In the genomic region with DNA sequence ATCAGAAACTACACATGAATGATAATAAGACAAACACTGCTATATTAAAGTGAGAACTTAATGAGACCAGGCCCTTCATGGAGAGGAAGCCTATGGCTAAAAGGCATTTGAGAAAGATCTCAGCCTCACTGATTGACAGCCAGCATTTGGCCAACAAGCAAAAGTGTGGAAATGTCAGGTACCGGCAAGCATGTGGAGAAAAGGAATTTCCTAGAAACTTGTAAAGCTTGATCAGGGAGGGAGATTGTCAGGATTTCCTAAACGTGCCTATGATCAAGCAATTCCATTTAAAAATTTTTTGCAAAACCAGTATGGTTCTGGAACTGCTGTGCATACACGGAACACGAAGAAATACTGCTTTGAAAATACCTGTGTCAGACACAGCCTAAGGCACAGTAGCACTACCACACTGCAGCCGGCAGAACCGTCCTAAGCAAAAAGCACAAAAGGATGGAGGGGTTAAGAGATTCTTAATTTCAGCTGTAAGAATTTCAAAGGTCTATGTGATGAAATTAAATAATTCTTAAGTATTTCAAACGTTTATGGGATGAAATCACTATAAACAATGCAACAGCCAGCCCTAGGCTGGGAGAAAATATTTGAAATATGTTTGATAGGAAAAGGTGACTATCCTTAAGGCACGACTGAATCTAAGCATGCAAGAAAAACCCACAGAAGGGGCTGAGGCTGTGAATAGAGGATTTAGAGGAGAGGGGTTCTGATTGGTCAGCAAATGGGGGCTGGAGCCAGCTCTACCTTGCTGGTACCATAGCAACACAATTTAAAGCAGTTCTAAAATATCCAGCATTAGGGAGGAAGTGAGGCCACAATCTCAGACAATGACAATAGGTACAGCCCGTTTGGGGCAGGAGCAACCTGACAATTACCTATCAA, we compare ENCODE assay signal across 8 cellular contexts.
A peak's percentile ranks its signal among the peaks of the same experiment; 100 is the strongest.
DNase-seq lines count a peak whose midpoint lies in the region; ATAC-seq and TF ChIP-seq lines count a peak whose summit lies in the region.

No MANE protein-coding gene starts in this region.

- H3K36me3 ChIP-seq in CD8-positive, alpha-beta memory T cell (ENCODE audit: insufficient read depth, low read length): no peaks in the 10 kb centered on the region
- no peaks in the 10 kb centered on the region for H3K36me3 ChIP-seq in KOPT-K1 (ENCODE audit: insufficient read depth, low read length)
- no peaks in the 10 kb centered on the region for H3K36me3 ChIP-seq in neural progenitor cell

- no peak overlapping the region for H3K9ac ChIP-seq in neural progenitor cell

- peaks cover 11% of the 10 kb centered on the region for H3K4me1 ChIP-seq in CD8-positive, alpha-beta memory T cell (ENCODE audit: insufficient read depth, low read length)
- peaks cover 24% of the 10 kb centered on the region for H3K4me1 ChIP-seq in neural progenitor cell

- H3K9me3 Mint-ChIP-seq in CD8-positive, alpha-beta memory T cell: peaks cover 0 to 5% (median 3%) of the 10 kb centered on the region in 5 donors
- no peaks in the 10 kb centered on the region for H3K9me3 Mint-ChIP-seq in central memory CD8-positive, alpha-beta T cell
- H3K9me3 Mint-ChIP-seq in neural progenitor cell: peaks cover 5% of the 10 kb centered on the region

- H3K27me3 ChIP-seq in CD8-positive, alpha-beta memory T cell (ENCODE audit: insufficient read depth, low read length, poor library complexity, severe bottlenecking): no peaks in the 10 kb centered on the region
- no peaks in the 10 kb centered on the region for H3K27me3 ChIP-seq in neural progenitor cell

- no peak overlapping the region for H3K27ac ChIP-seq in CD8-positive, alpha-beta memory T cell (ENCODE audit: low read depth, low read length)
- H3K27ac ChIP-seq in KOPT-K1 (ENCODE audit: low read depth, low read length, poor library complexity, severe bottlenecking): peak overlapping the region; percentile 72
- no peak overlapping the region for H3K27ac ChIP-seq in neural progenitor cell

- no peaks in the 10 kb centered on the region for H4K20me1 ChIP-seq in neural progenitor cell (ENCODE audit: low read depth)

- H3K4me3 ChIP-seq in CD8-positive, alpha-beta memory T cell (ENCODE audit: low read length): no peak overlapping the region
- no peak overlapping the region for H3K4me3 ChIP-seq in neural progenitor cell

- H3K36me3 Mint-ChIP-seq in CD8-positive, alpha-beta memory T cell: peaks cover 0 to 3% (median 0%) of the 10 kb centered on the region in 3 donors
- peaks cover 18% of the 10 kb centered on the region for H3K36me3 Mint-ChIP-seq in central memory CD8-positive, alpha-beta T cell (ENCODE audit: insufficient read depth)
- H3K36me3 Mint-ChIP-seq in neural progenitor cell: peaks cover 2% of the 10 kb centered on the region

- H3K4me1 Mint-ChIP-seq in CD8-positive, alpha-beta memory T cell: peaks cover 32 to 41% (median 38%) of the 10 kb centered on the region in 3 donors
- H3K4me1 Mint-ChIP-seq in central memory CD8-positive, alpha-beta T cell: peaks cover 15% of the 10 kb centered on the region
- peaks cover 39% of the 10 kb centered on the region for H3K4me1 Mint-ChIP-seq in neural progenitor cell

- H3F3A ChIP-seq in neural progenitor cell (ENCODE audit: low read depth): peaks cover 6% of the 10 kb centered on the region

- no peak for DNase-seq in CD8-positive, alpha-beta memory T cell
- no peak for DNase-seq in central memory CD8-positive, alpha-beta T cell (ENCODE audit: low spot score in 2 of 2)
- no peak for DNase-seq in neural progenitor cell (ENCODE audit: low spot score)
- no peak for DNase-seq in stimulated activated CD4-positive, alpha-beta T cell treated with anti-CD3 and anti-CD28 coated beads, Interleukin-4, amount 100 ng/mL, for 1 hour
- DNase-seq in HPDE6-E6E7 (ENCODE audit: extremely low spot score): no peak

- TF ChIP-seq CTCF in neural progenitor cell (IDR thresholded peaks at IDR 0.05): no peak

- H3K27ac Mint-ChIP-seq in CD8-positive, alpha-beta memory T cell: peak overlapping the region in 4 of 8 donors; percentile 94 to 97 (median 95)
- no peak overlapping the region for H3K27ac Mint-ChIP-seq in central memory CD8-positive, alpha-beta T cell (ENCODE audit: low read depth)
- H3K27ac Mint-ChIP-seq in neural progenitor cell: no peak overlapping the region

- peak overlapping the region; percentile 48 for H3K4me2 ChIP-seq in neural progenitor cell

- peaks cover 4 to 8% of the 10 kb centered on the region in 2 donors for H3K27me3 Mint-ChIP-seq in CD8-positive, alpha-beta memory T cell
- no peaks in the 10 kb centered on the region for H3K27me3 Mint-ChIP-seq in central memory CD8-positive, alpha-beta T cell
- peaks cover 22% of the 10 kb centered on the region for H3K27me3 Mint-ChIP-seq in neural progenitor cell (ENCODE audit: insufficient read depth, low read depth)

- POLR2A ChIA-PET in CD8-positive, alpha-beta memory T cell (lab: Charles Lee): no interaction called here

- peak overlapping the region; percentile 75 for H2AFZ ChIP-seq in neural progenitor cell (replicated peaks)

- ATAC-seq in central memory CD8-positive, alpha-beta T cell (replicated peaks; ENCODE audit: extremely low read depth, poor library complexity, severe bottlenecking): no peak
- ATAC-seq in GM18517 (IDR thresholded peaks at IDR 0.05; ENCODE audit: unreplicated experiment): no peak
- no peak for ATAC-seq in HG03354 (IDR thresholded peaks at IDR 0.05; ENCODE audit: poor library complexity, severe bottlenecking, unreplicated experiment)

- H3K4me3 Mint-ChIP-seq in CD8-positive, alpha-beta memory T cell: peak overlapping the region in 5 of 7 donors; percentile 82 to 93 (median 87)
- H3K4me3 Mint-ChIP-seq in central memory CD8-positive, alpha-beta T cell: peak overlapping the region; percentile 82
- peak overlapping the region; percentile 87 for H3K4me3 Mint-ChIP-seq in neural progenitor cell

- CTCF ChIA-PET in CD8-positive, alpha-beta memory T cell (lab: Charles Lee): no interaction called here

- no peaks in the 10 kb centered on the region for H3K9me3 ChIP-seq in CD8-positive, alpha-beta memory T cell (ENCODE audit: low read length)
- no peaks in the 10 kb centered on the region for H3K9me3 ChIP-seq in KOPT-K1 (ENCODE audit: insufficient read depth, low read length, poor library complexity, severe bottlenecking)
- H3K9me3 ChIP-seq in neural progenitor cell (ENCODE audit: low read depth): no peaks in the 10 kb centered on the region

- H3K79me2 ChIP-seq in neural progenitor cell (ENCODE audit: low read depth): no peaks in the 10 kb centered on the region
